13 cellular contexts compared by ENCODE assay signal in genomic region chr4:114921790-114922581, GRCh38.
A peak's percentile ranks its signal among the peaks of the same experiment; 100 is the strongest.
DNase-seq lines count a peak whose midpoint lies in the region; TF ChIP-seq lines count a peak whose summit lies in the region.
"Had no signal": no experiment of that assay in that cellular context is flagged by ENCODE, and none has a peak within 500 bp of the region (broad histone marks: within the 10 kb centered on the region; RNA-seq: fewer than 3 reads in every experiment).

No MANE protein-coding gene starts in this region.

- no peak overlapping the region for H2BK120ac ChIP-seq in trophoblast cell (ENCODE audit: insufficient read depth, low read length, poor library complexity)

- H3K9me3 ChIP-seq in transverse colon (no peaks in the 10 kb centered on the region), trophoblast cell (ENCODE audit: insufficient read depth, low read depth, low read length) (no peaks in the 10 kb centered on the region)

- H2BK12ac ChIP-seq in trophoblast cell (ENCODE audit: low read length): no peak overlapping the region

- H3K4me3 ChIP-seq in transverse colon: no peak overlapping the region
- H3K4me3 ChIP-seq in trophoblast cell (ENCODE audit: low read depth, low read length): no peak overlapping the region
- H3K4me3 ChIP-seq: GM23248 had no signal

- H4K8ac ChIP-seq in trophoblast cell (ENCODE audit: low read depth, low read length): no peak overlapping the region

- in situ Hi-C loops in transverse colon (cut with MboI; ENCODE audit: low pct_ligation_motif_present in 1 of 4, low pct_unique_long_range_greater_than_20kb in 1 of 4, low sequenced_read_pairs in 3 of 4): no loop called here

- no peak overlapping the region for H3K4me2 ChIP-seq in trophoblast cell (ENCODE audit: low read length)

- intact Hi-C loops in transverse colon (cut with DNase I; ENCODE audit: low total_unique reads): no loop called here

- H3K79me2 ChIP-seq in trophoblast cell (ENCODE audit: control insufficient read depth, insufficient read depth, low read length, poor library complexity): no peaks in the 10 kb centered on the region

- TF ChIP-seq POLR2A in transverse colon (IDR thresholded peaks at IDR 0.05): no peak

- no peak overlapping the region for H4K91ac ChIP-seq in trophoblast cell (ENCODE audit: low read depth, low read length)

- no peaks in the 10 kb centered on the region for H3K79me1 ChIP-seq in trophoblast cell (ENCODE audit: low read length)

- TF ChIP-seq EP300 in transverse colon (IDR thresholded peaks at IDR 0.05; ENCODE audit: low read depth): no peak

- H2BK5ac ChIP-seq in trophoblast cell (ENCODE audit: low read depth, low read length, poor library complexity): no peak overlapping the region

- H2AK5ac ChIP-seq in trophoblast cell (ENCODE audit: low read length): no peak overlapping the region

- H2AFZ ChIP-seq in trophoblast cell (ENCODE audit: insufficient read depth, low read length, poor library complexity): no peak overlapping the region
- H2AFZ ChIP-seq: GM23248 had no signal

- 57 to 65% methylated on average over 5 to 12 of the region's 12 CpGs for WGBS in transverse colon (ENCODE audit: low coverage in 1 of 2), 2 donors
- whole genome bisulfite sequencing in trophoblast cell (ENCODE audit: extremely low coverage, insufficient coverage, insufficient read length): no CpG with 5 or more reads among the region's 12 CpGs

- no peak overlapping the region for H3K9ac ChIP-seq in trophoblast cell (ENCODE audit: low read length)
- H3K9ac ChIP-seq: GM23248 had no signal

- no peaks in the 10 kb centered on the region for H3K4me1 ChIP-seq in transverse colon
- peaks cover 0 to 2% of the 10 kb centered on the region in 2 experiments for H3K4me1 ChIP-seq in trophoblast cell (ENCODE audit: control insufficient read depth in 1 of 2, insufficient read depth in 2 of 2, low read length in 2 of 2)

- no peak for TF ChIP-seq CTCF in transverse colon (IDR thresholded peaks at IDR 0.05)
- no peak for TF ChIP-seq CTCF in GM10266 (IDR thresholded peaks at IDR 0.05; ENCODE audit: control insufficient read depth, insufficient read depth, low read depth, missing control alignments)

- H3K27ac ChIP-seq in epithelial cell of prostate (no peak overlapping the region), transverse colon (no peak overlapping the region), trophoblast cell (ENCODE audit: low read depth, low read length) (no peak overlapping the region)
- H3K27ac ChIP-seq: GM23248 had no signal

- H3K27me3 ChIP-seq in transverse colon (no peaks in the 10 kb centered on the region), trophoblast cell (ENCODE audit: insufficient read depth, low read length) (no peaks in the 10 kb centered on the region)

- H4K12ac ChIP-seq in trophoblast cell (ENCODE audit: low read depth, low read length): no peak overlapping the region

- H3K4ac ChIP-seq in trophoblast cell (ENCODE audit: low read depth, low read length): no peak overlapping the region

- H3K23ac ChIP-seq in trophoblast cell (ENCODE audit: low read length): no peak overlapping the region

- H3K36me3 ChIP-seq in transverse colon: no peaks in the 10 kb centered on the region
- no peaks in the 10 kb centered on the region for H3K36me3 ChIP-seq in trophoblast cell (ENCODE audit: control insufficient read depth in 1 of 2, insufficient read depth in 2 of 2, low read length in 2 of 2)

- H3K18ac ChIP-seq in trophoblast cell (ENCODE audit: low read length): no peak overlapping the region

- DNase-seq in SKM-1 (lab: John Stamatoyannopoulos, UW; ENCODE audit: unreplicated experiment) (peak; percentile 7), SKM-1 treated with dmso at 0.1 percent for 144 hours (lab: John Stamatoyannopoulos, UW; ENCODE audit: unreplicated experiment) (no peak), NCI-H748 (lab: John Stamatoyannopoulos, UW; ENCODE audit: unreplicated experiment) (peak; percentile 91), epithelial cell of prostate (ENCODE audit: low read depth, low spot score) (peak; percentile 3), transverse colon (peak; percentile 6), GM10266 (ENCODE audit: extremely low spot score) (no peak), trophoblast cell (no peak), GM19240 (ENCODE audit: insufficient read length, low spot score) (no peak)
- DNase-seq: ACHN; activated CD8-positive, alpha-beta memory T cell treated with anti-CD3 and anti-CD28 coated beads, Interleukin-2, amount 10 ng/mL, durations not matched to agents 7 days and 5 days; activated naive CD4-positive, alpha-beta T cell treated with anti-CD3 and anti-CD28 coated beads, Interleukin-2, amount 10 ng/mL, durations not matched to agents 7 days and 5 days; GM23248; NCI-H1694 had no signal

- no peak overlapping the region for H3K14ac ChIP-seq in trophoblast cell (ENCODE audit: low read length)

Comparison
In these comparisons a context has a peak if more than half of its experiments do, and no peak if none do; other contexts are left out.
1. DNase-seq: peak in SKM-1 (single experiment), NCI-H748 (single experiment), epithelial cell of prostate (single experiment) and transverse colon (single experiment); none in SKM-1 treated with dmso at 0.1 percent for 144 hours (single experiment), GM10266 (single experiment), trophoblast cell (0 of 2) and GM19240 (single experiment).